ENCODE assay signal across 22 cellular contexts in the genomic region with DNA sequence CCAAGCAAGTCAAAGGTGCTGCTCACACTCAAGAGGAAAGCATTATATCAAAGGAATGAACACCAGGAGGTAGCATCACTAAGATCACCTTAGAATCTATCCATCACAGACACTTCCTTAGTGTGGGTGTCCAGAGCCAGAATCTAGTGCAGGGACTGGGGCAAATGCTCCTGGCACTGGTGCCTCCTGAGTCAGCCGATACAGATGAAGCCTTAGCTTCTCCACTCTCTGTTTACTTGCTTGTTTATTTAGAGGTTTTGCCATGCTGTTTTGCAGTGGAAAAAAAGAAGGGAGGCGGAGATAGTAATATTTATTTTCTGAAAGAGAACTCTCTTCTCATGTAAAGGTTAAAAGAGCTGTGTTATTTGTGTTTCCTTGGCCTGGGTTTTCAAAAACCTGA.
"Had no signal": no experiment of that assay in that cellular context is flagged by ENCODE, and none has a peak within 500 bp of the region (broad histone marks: within the 10 kb centered on the region; RNA-seq: fewer than 3 reads in every experiment).

No MANE protein-coding gene starts in this region.

- H3K4me1 Mint-ChIP-seq: activated naive CD4-positive, alpha-beta T cell treated with anti-CD3 and anti-CD28 coated beads, Interleukin-2, amount 50 U/mL, for 24 hours; naive thymus-derived CD4-positive, alpha-beta T cell; T-helper 17 cell had no signal

- H3K9me3 ChIP-seq: adrenal gland, colonic mucosa, testis had no signal

- H3K27me3 Mint-ChIP-seq: T-helper 17 cell had no signal

- H3K27ac Mint-ChIP-seq: activated naive CD4-positive, alpha-beta T cell treated with anti-CD3 and anti-CD28 coated beads, Interleukin-2, amount 50 U/mL, for 24 hours; activated T-cell treated with anti-CD3 and anti-CD28 coated beads, Interleukin-2, amount 50 U/mL, for 72 hours; naive thymus-derived CD4-positive, alpha-beta T cell; T-helper 17 cell had no signal

- H3K36me3 Mint-ChIP-seq: activated naive CD4-positive, alpha-beta T cell treated with anti-CD3 and anti-CD28 coated beads, Interleukin-2, amount 50 U/mL, for 24 hours; naive thymus-derived CD4-positive, alpha-beta T cell had no signal

- DNase-seq: activated CD4-positive, alpha-beta T cell treated with anti-CD3 and anti-CD28 coated beads, Interleukin-2, amount 50 U/mL, for 1 hour; activated CD4-positive, CD25-positive, alpha-beta regulatory T cell treated with anti-CD3 and anti-CD28 coated beads, Interleukin-2, amount 50 U/mL, for 72 hours; activated CD8-positive, alpha-beta memory T cell treated with anti-CD3 and anti-CD28 coated beads for 24 hours; activated CD8-positive, alpha-beta memory T cell treated with anti-CD3 and anti-CD28 coated beads, Interleukin-2, amount 50 U/mL, for 48 hours; activated effector memory CD4-positive, alpha-beta T cell treated with anti-CD3 and anti-CD28 coated beads, Interleukin-2, amount 50 U/mL, for 16 hours; activated T-cell treated with anti-CD3 and anti-CD28 coated beads, Interleukin-2, amount 50 U/mL, for 72 hours; central memory CD4-positive, alpha-beta T cell; erythroblast; heart left ventricle; kidney glomerular epithelial cell; mesendoderm; naive thymus-derived CD4-positive, alpha-beta T cell; stimulated activated CD4-positive, alpha-beta T cell treated with anti-CD3 and anti-CD28 coated beads, Interleukin-12 subunit alpha, Interleukin-12 subunit beta, amount 100 ng/mL, for 4 hours; stimulated activated CD4-positive, alpha-beta T cell treated with anti-CD3 and anti-CD28 coated beads, Interleukin-1b, Interleukin-23, amount 100 ng/mL, for 48 hours; stimulated activated naive CD4-positive, alpha-beta T cell treated with Interleukin-2 at 50 U/mL for 16 hours; T-helper 17 cell; upper lobe of left lung had no signal

- H3K36me3 ChIP-seq: adrenal gland, colonic mucosa, heart left ventricle, upper lobe of left lung had no signal

- H3K27me3 ChIP-seq: adrenal gland, colonic mucosa, testis, upper lobe of left lung had no signal

- H3K4me3 ChIP-seq: adrenal gland, colonic mucosa, heart left ventricle, testis, upper lobe of left lung had no signal

- ATAC-seq: activated T-cell treated with anti-CD3 and anti-CD28 coated beads, Interleukin-2, amount 50 U/mL, for 72 hours; heart left ventricle; naive thymus-derived CD4-positive, alpha-beta T cell; T-helper 17 cell had no signal

- H3K4me1 ChIP-seq: adrenal gland, heart left ventricle had no signal

- H3K27ac ChIP-seq: adrenal gland, colonic mucosa, heart left ventricle, testis, upper lobe of left lung, VCaP had no signal

- H3K4me3 Mint-ChIP-seq: activated naive CD4-positive, alpha-beta T cell treated with anti-CD3 and anti-CD28 coated beads, Interleukin-2, amount 50 U/mL, for 24 hours; activated T-cell treated with anti-CD3 and anti-CD28 coated beads, Interleukin-2, amount 50 U/mL, for 72 hours; naive thymus-derived CD4-positive, alpha-beta T cell; T-helper 17 cell had no signal
